ENCODE assay signal across 21 cellular contexts in genomic region chr21:45868488-45868887, GRCh38.
"Had no signal": no experiment of that assay in that cellular context is flagged by ENCODE, and none has a peak within 500 bp of the region (broad histone marks: within the 10 kb centered on the region; RNA-seq: fewer than 3 reads in every experiment).

No MANE protein-coding gene starts in this region.

- H3K9me3 Mint-ChIP-seq: activated CD4-positive, alpha-beta memory T cell treated with anti-CD3 and anti-CD28 coated beads, Interleukin-2, amount 10 ng/mL, durations not matched to agents 7 days and 5 days; activated naive CD4-positive, alpha-beta T cell treated with anti-CD3 and anti-CD28 coated beads, Interleukin-2, amount 50 U/mL, for 24 hours; dendritic cell treated with granulocyte-macrophage colony-stimulating factor and Interleukin-4, amounts not matched to agents 40 ng/mL and 50 ng/mL, for 4 days; immature natural killer cell; mesothelial cell of epicardium; nephron progenitor cell; stimulated activated naive CD8-positive, alpha-beta T cell treated with anti-CD3 and anti-CD28 coated beads, Interleukin-15, amount 100 ng/mL, for 72 hours had no signal

- H3K9me3 ChIP-seq: ascending aorta, esophagus muscularis mucosa had no signal

- H3K27me3 Mint-ChIP-seq: activated CD4-positive, alpha-beta T cell treated with anti-CD3 and anti-CD28 coated beads for 36 hours; activated naive CD4-positive, alpha-beta T cell treated with anti-CD3 and anti-CD28 coated beads, Interleukin-2, amount 50 U/mL, for 24 hours; dendritic cell treated with granulocyte-macrophage colony-stimulating factor and Interleukin-4, amounts not matched to agents 40 ng/mL and 50 ng/mL, for 4 days; stimulated activated naive CD8-positive, alpha-beta T cell treated with anti-CD3 and anti-CD28 coated beads, Interleukin-15, amount 100 ng/mL, for 72 hours had no signal

- H3K27me3 ChIP-seq: ascending aorta had no signal

- H3K36me3 ChIP-seq: ascending aorta, esophagus muscularis mucosa, WERI-Rb-1 had no signal

- H3K4me3 Mint-ChIP-seq: activated CD4-positive, alpha-beta memory T cell treated with anti-CD3 and anti-CD28 coated beads, Interleukin-2, amount 10 ng/mL, durations not matched to agents 7 days and 5 days; activated CD4-positive, alpha-beta T cell treated with anti-CD3 and anti-CD28 coated beads for 36 hours; activated naive CD4-positive, alpha-beta T cell treated with anti-CD3 and anti-CD28 coated beads, Interleukin-2, amount 50 U/mL, for 24 hours; dendritic cell treated with granulocyte-macrophage colony-stimulating factor and Interleukin-4, amounts not matched to agents 40 ng/mL and 50 ng/mL, for 4 days; immature natural killer cell; mesothelial cell of epicardium; nephron progenitor cell; stimulated activated naive CD8-positive, alpha-beta T cell treated with anti-CD3 and anti-CD28 coated beads, Interleukin-15, amount 100 ng/mL, for 72 hours had no signal

- H3K4me1 Mint-ChIP-seq: activated CD4-positive, alpha-beta memory T cell treated with anti-CD3 and anti-CD28 coated beads, Interleukin-2, amount 10 ng/mL, durations not matched to agents 7 days and 5 days; activated CD4-positive, alpha-beta T cell treated with anti-CD3 and anti-CD28 coated beads for 36 hours; activated naive CD4-positive, alpha-beta T cell treated with anti-CD3 and anti-CD28 coated beads, Interleukin-2, amount 50 U/mL, for 24 hours had no signal

- H3K4me3 ChIP-seq: ascending aorta, esophagus muscularis mucosa, skin epidermis had no signal

- H3K36me3 Mint-ChIP-seq: activated naive CD4-positive, alpha-beta T cell treated with anti-CD3 and anti-CD28 coated beads, Interleukin-2, amount 50 U/mL, for 24 hours; immature natural killer cell; mesothelial cell of epicardium had no signal

- H3K4me1 ChIP-seq: ascending aorta, esophagus muscularis mucosa had no signal

- H3K27ac ChIP-seq: ascending aorta, esophagus muscularis mucosa, skin epidermis, WERI-Rb-1 had no signal

- H3K27ac Mint-ChIP-seq: activated CD4-positive, alpha-beta memory T cell treated with anti-CD3 and anti-CD28 coated beads, Interleukin-2, amount 10 ng/mL, durations not matched to agents 7 days and 5 days; activated CD4-positive, alpha-beta T cell treated with anti-CD3 and anti-CD28 coated beads for 36 hours; activated naive CD4-positive, alpha-beta T cell treated with anti-CD3 and anti-CD28 coated beads, Interleukin-2, amount 50 U/mL, for 24 hours; dendritic cell treated with granulocyte-macrophage colony-stimulating factor and Interleukin-4, amounts not matched to agents 40 ng/mL and 50 ng/mL, for 4 days; immature natural killer cell; mesothelial cell of epicardium; nephron progenitor cell; progenitor cell of endocrine pancreas; stimulated activated naive CD8-positive, alpha-beta T cell treated with anti-CD3 and anti-CD28 coated beads, Interleukin-15, amount 100 ng/mL, for 72 hours had no signal

- DNase-seq: activated CD4-positive, alpha-beta memory T cell treated with anti-CD3 and anti-CD28 coated beads, Interleukin-2, amount 10 ng/mL, durations not matched to agents 7 days and 5 days; activated CD4-positive, alpha-beta T cell treated with anti-CD3 and anti-CD28 coated beads for 36 hours; activated gamma-delta T cell; effector CD8-positive, alpha-beta T cell; immature natural killer cell; kidney glomerular epithelial cell; nephron progenitor cell; occipital lobe; stimulated activated CD4-positive, alpha-beta T cell treated with anti-CD3 and anti-CD28 coated beads, Interleukin-15, amount 100 ng/mL, for 24 hours; stimulated activated CD4-positive, alpha-beta T cell treated with anti-CD3 and anti-CD28 coated beads, Interleukin-2, amount 100 ng/mL, for 48 hours; stimulated activated naive CD8-positive, alpha-beta T cell treated with anti-CD3 and anti-CD28 coated beads, Interleukin-15, amount 100 ng/mL, for 72 hours; SW 1271; trophoblast cell had no signal

- ATAC-seq: activated CD4-positive, alpha-beta T cell treated with anti-CD3 and anti-CD28 coated beads for 36 hours had no signal
